ENCODE assay signal across 12 cellular contexts in the genomic region with DNA sequence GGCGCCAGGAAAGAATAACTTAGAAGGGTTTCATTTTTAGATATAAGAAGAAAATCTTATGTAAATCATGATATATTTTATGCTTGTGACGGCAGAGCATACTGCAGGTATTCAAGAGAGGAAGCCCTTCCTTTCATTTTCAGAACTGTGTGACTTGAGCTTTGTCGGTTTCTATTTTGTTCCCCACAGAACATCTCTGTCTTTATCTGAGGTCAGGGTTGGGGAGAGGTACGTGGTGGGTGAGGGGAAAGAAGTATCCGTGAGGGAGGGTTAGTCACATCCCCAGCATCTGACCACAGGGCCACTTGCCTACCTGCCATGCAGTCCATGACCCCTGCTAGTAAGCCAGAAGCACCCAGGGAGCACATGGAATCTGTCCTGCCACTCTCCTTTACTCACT.
DNase-seq lines count a peak whose midpoint lies in the region; ATAC-seq and TF ChIP-seq lines count a peak whose summit lies in the region.
"Had no signal": no experiment of that assay in that cellular context is flagged by ENCODE, and none has a peak within 500 bp of the region (broad histone marks: within the 10 kb centered on the region; RNA-seq: fewer than 3 reads in every experiment).

No MANE protein-coding gene starts in this region.

- H3K9me3 Mint-ChIP-seq in CD4-positive, CD25-positive, alpha-beta regulatory T cell = peaks cover 0 to 1% (median 0%) of the 10 kb centered on the region in 7 donors
- H3K9me3 Mint-ChIP-seq: H9 had no signal

- TF ChIP-seq CTCF in Loucy (conservative IDR thresholded peaks at IDR 0.05; ENCODE audit: low read length) (no peak), dorsolateral prefrontal cortex (IDR thresholded peaks at IDR 0.05 in 54 of 56, conservative IDR thresholded peaks at IDR 0.05 in 2 of 56; ENCODE audit: low read depth in 1 of 56, partially characterized antibody in 56 of 56) (no peak)

- peak overlapping the region; percentile 16 for H3K9ac ChIP-seq in Loucy (ENCODE audit: low read depth, low read length, poor library complexity, severe bottlenecking)
- H3K9ac ChIP-seq: BLaER1 had no signal

- peaks cover 8% of the 10 kb centered on the region for H3K4me1 ChIP-seq in CD4-positive, CD25-positive, alpha-beta regulatory T cell (ENCODE audit: control insufficient read depth, insufficient read depth, low read length, poor library complexity, severe bottlenecking)
- peaks cover 8% of the 10 kb centered on the region for H3K4me1 ChIP-seq in Loucy (ENCODE audit: insufficient read depth, low read length, poor library complexity, severe bottlenecking)
- no peaks in the 10 kb centered on the region for H3K4me1 ChIP-seq in effector memory CD4-positive, alpha-beta T cell (ENCODE audit: control insufficient read depth, insufficient read depth, low read length, poor library complexity, severe bottlenecking)

- no peaks in the 10 kb centered on the region for H3K27me3 ChIP-seq in CD4-positive, CD25-positive, alpha-beta regulatory T cell (ENCODE audit: control insufficient read depth, insufficient read depth, low read length)
- H3K27me3 ChIP-seq in Loucy (ENCODE audit: insufficient read depth, low read length, poor library complexity, severe bottlenecking) = no peaks in the 10 kb centered on the region
- no peaks in the 10 kb centered on the region for H3K27me3 ChIP-seq in effector memory CD4-positive, alpha-beta T cell (replicated peaks; ENCODE audit: control insufficient read depth, insufficient read depth, low read length, poor library complexity, severe bottlenecking)
- no peaks in the 10 kb centered on the region for H3K27me3 ChIP-seq in dorsolateral prefrontal cortex
- H3K27me3 ChIP-seq: BLaER1 had no signal

- peak; percentile 38 to 59 for ATAC-seq in CD4-positive, CD25-positive, alpha-beta regulatory T cell (ENCODE audit: low read depth in 2 of 2)
- ATAC-seq in GM18870 (IDR thresholded peaks at IDR 0.05; ENCODE audit: unreplicated experiment) (peak; percentile 78), HG02642 (IDR thresholded peaks at IDR 0.05; ENCODE audit: poor library complexity, unreplicated experiment) (peak; percentile 86)

- no peaks in the 10 kb centered on the region for H3F3A ChIP-seq in Loucy (ENCODE audit: low read depth)

- peaks cover 5% of the 10 kb centered on the region for H3K27me3 Mint-ChIP-seq in CD4-positive, CD25-positive, alpha-beta regulatory T cell

- H3K36me3 Mint-ChIP-seq in CD4-positive, CD25-positive, alpha-beta regulatory T cell = no peaks in the 10 kb centered on the region

- H3K4me3 Mint-ChIP-seq in CD4-positive, CD25-positive, alpha-beta regulatory T cell = peak overlapping the region in 2 of 4 donors; percentile 51 to 66
- H3K4me3 Mint-ChIP-seq: H9 had no signal

- H2AFZ ChIP-seq in Loucy (ENCODE audit: low read length) = peak overlapping the region; percentile 20; the same call in 1 of the 2 replicates

- H4K20me1 ChIP-seq in Loucy (ENCODE audit: insufficient read depth, low read length, poor library complexity, severe bottlenecking) = no peaks in the 10 kb centered on the region
- H4K20me1 ChIP-seq: BLaER1 had no signal

- peak in 1 of 3 donors; percentile 66 for DNase-seq in CD4-positive, CD25-positive, alpha-beta regulatory T cell
- no peak for DNase-seq in effector memory CD4-positive, alpha-beta T cell
- DNase-seq in hepatic stellate cell (ENCODE audit: low spot score) (no peak), dorsolateral prefrontal cortex (no peak), posterior cingulate gyrus (no peak)
- DNase-seq: aorta, H9, NCI-H1694 had no signal

- H3K27ac Mint-ChIP-seq in CD4-positive, CD25-positive, alpha-beta regulatory T cell = peak overlapping the region; percentile 57 to 81 (median 81)
- H3K27ac Mint-ChIP-seq: H9 had no signal

- no peaks in the 10 kb centered on the region for H3K36me3 ChIP-seq in CD4-positive, CD25-positive, alpha-beta regulatory T cell (ENCODE audit: control insufficient read depth, insufficient read depth, low read length)
- no peaks in the 10 kb centered on the region for H3K36me3 ChIP-seq in Loucy (ENCODE audit: insufficient read depth, low read length)
- H3K36me3 ChIP-seq in effector memory CD4-positive, alpha-beta T cell (ENCODE audit: control insufficient read depth, insufficient read depth, low read length) = no peaks in the 10 kb centered on the region

- H3K79me2 ChIP-seq in Loucy (ENCODE audit: insufficient read depth, low read length) = no peaks in the 10 kb centered on the region

- H3K9me3 ChIP-seq in CD4-positive, CD25-positive, alpha-beta regulatory T cell (ENCODE audit: control insufficient read depth in 2 of 2, low read length in 2 of 2) = no peaks in the 10 kb centered on the region
- H3K9me3 ChIP-seq in Loucy (ENCODE audit: insufficient read depth, low read depth, low read length) = no peaks in the 10 kb centered on the region
- H3K9me3 ChIP-seq in effector memory CD4-positive, alpha-beta T cell (ENCODE audit: control insufficient read depth, low read length) = no peaks in the 10 kb centered on the region

- no peak overlapping the region for H3K27ac ChIP-seq in CD4-positive, CD25-positive, alpha-beta regulatory T cell (ENCODE audit: insufficient read depth, low read length, poor library complexity, severe bottlenecking)
- no peak overlapping the region for H3K27ac ChIP-seq in effector memory CD4-positive, alpha-beta T cell (ENCODE audit: insufficient read depth, low read length, poor library complexity, severe bottlenecking)
- no peak overlapping the region for H3K27ac ChIP-seq in dorsolateral prefrontal cortex
- H3K27ac ChIP-seq: BLaER1 had no signal

- peak overlapping the region; percentile 9 for H3K4me3 ChIP-seq in CD4-positive, CD25-positive, alpha-beta regulatory T cell (ENCODE audit: low read depth, low read length)
- H3K4me3 ChIP-seq in Loucy (ENCODE audit: low read length, poor library complexity, severe bottlenecking) (peak overlapping the region; percentile 31), dorsolateral prefrontal cortex (no peak overlapping the region)
- H3K4me3 ChIP-seq in effector memory CD4-positive, alpha-beta T cell (ENCODE audit: insufficient read depth, low read depth, low read length, poor library complexity, severe bottlenecking) = no peak overlapping the region
- H3K4me3 ChIP-seq: BLaER1 had no signal

- intact Hi-C loops in dorsolateral prefrontal cortex (cut with DNase I) = no loop called here
- intact Hi-C loops in posterior cingulate gyrus (cut with DNase I) = no loop called here

- peak overlapping the region; percentile 52 for H3K4me2 ChIP-seq in Loucy (ENCODE audit: low read depth, low read length, poor library complexity, severe bottlenecking)
- H3K4me2 ChIP-seq: BLaER1 had no signal

- no peaks in the 10 kb centered on the region for H3K9me2 ChIP-seq in Loucy (replicated peaks; ENCODE audit: low read depth, low read length)

- H3K4me1 Mint-ChIP-seq in CD4-positive, CD25-positive, alpha-beta regulatory T cell = peaks cover 4 to 14% (median 8%) of the 10 kb centered on the region in 4 donors

Comparison
In these comparisons a context has a peak if more than half of its experiments do, and no peak if none do; other contexts are left out.
1. H3K4me3 ChIP-seq: peak in CD4-positive, CD25-positive, alpha-beta regulatory T cell (single experiment) and Loucy (single experiment); none in effector memory CD4-positive, alpha-beta T cell (single experiment) and dorsolateral prefrontal cortex (0 of 59).
2. Peak in every context shown above with its lines, with median percentiles within 50 percentile points of each other: ATAC-seq.